ENCODE assay signal across 10 cellular contexts in genomic region chr7:111090834-111091233, GRCh38. TPM values are rescaled to one million over a fixed set of nuclear protein-coding genes. Genes with fewer than 3 reads are reported as not detected.
DNase-seq lines count a peak whose midpoint lies in the region; ATAC-seq, FAIRE-seq and TF ChIP-seq lines count a peak whose summit lies in the region.
"Had no signal": no experiment of that assay in that cellular context is flagged by ENCODE, and none has a peak within 500 bp of the region (broad histone marks: within the 10 kb centered on the region; RNA-seq: fewer than 3 reads in every experiment).

LRRN3 (plus strand) TSS chr7:111091127; CDS start chr7:111122773, 31,646 bp downstream.

- H3K9ac ChIP-seq in HepG2 (ENCODE audit: insufficient read depth, low read depth, low read length) = no peak within 1 kb of the TSS

- H3K27me3 ChIP-seq in right lobe of liver (no peaks in the 10 kb centered on the region), HepG2 (ENCODE audit: control insufficient read depth in 1 of 2, insufficient read depth in 2 of 2, low read length in 2 of 2) (no peaks in the 10 kb centered on the region)

- no TSS peak for BruUV-seq in HepG2 (replicated peaks; lab: Mats Ljungman, UMichigan)

- TF ChIP-seq CTCF in right lobe of liver (IDR thresholded peaks at IDR 0.05) (no peak), HepG2 (CRISPR knock-in tag; IDR thresholded peaks at IDR 0.05) (no peak), omental fat pad (IDR thresholded peaks at IDR 0.05) (no peak)

- no peak within 1 kb of the TSS for H3K27ac ChIP-seq in right lobe of liver
- no peak within 1 kb of the TSS for H3K27ac ChIP-seq in HepG2 (ENCODE audit: extremely low read length, insufficient read depth, low read length)
- H3K27ac ChIP-seq: C4-2B, VCaP had no signal

- no peak within 1 kb of the TSS for H3K4me2 ChIP-seq in HepG2 (ENCODE audit: low read depth, low read length)

- no peaks in the 10 kb centered on the region for H4K20me1 ChIP-seq in HepG2 (ENCODE audit: insufficient read depth, low read length)

- TF ChIP-seq POLR2A in right lobe of liver (IDR thresholded peaks at IDR 0.05) (no peak), HepG2 (IDR thresholded peaks at IDR 0.05; ENCODE audit: insufficient read depth in 1 of 2, low read depth in 2 of 2, low read length in 2 of 2) (no peak)

- TF ChIP-seq EP300 in HepG2 (IDR thresholded peaks at IDR 0.05; ENCODE audit: low read depth in 2 of 2, low read length in 2 of 2) = no peak
- no peak for TF ChIP-seq EP300 in HepG2 (CRISPR knock-in tag; IDR thresholded peaks at IDR 0.05; ENCODE audit: borderline replicate concordance)

- peak; percentile 47 to 69 (median 53) for ATAC-seq in right lobe of liver
- no peak for ATAC-seq in HepG2
- ATAC-seq in omental fat pad (ENCODE audit: low FRiP score) = peak; percentile 90
- ATAC-seq in esophagus mucosa = no peak
- no peak for ATAC-seq in HG02763 (IDR thresholded peaks at IDR 0.05; ENCODE audit: unreplicated experiment)

- H2AFZ ChIP-seq in HepG2 (ENCODE audit: low read length) = no peak within 1 kb of the TSS

- no peak for TF ChIP-seq RAD21 in HepG2 (CRISPR knock-in tag; IDR thresholded peaks at IDR 0.05)

- intact Hi-C loops in right lobe of liver (cut with DNase I) = no loop called here
- intact Hi-C loops in HepG2 (cut with micrococcal nuclease; ENCODE audit: unreplicated experiment) = loop anchor here (1.0 to 10.0 kb wide), 4 partner anchors 256 to 644 kb away; partner anchors contain the start of gene IMMP2L

- no peaks in the 10 kb centered on the region for H3K79me2 ChIP-seq in HepG2 (ENCODE audit: insufficient read depth, low read length)

- H3K36me3 ChIP-seq in right lobe of liver (no peaks in the 10 kb centered on the region), HepG2 (replicated peaks in 1 of 2; ENCODE audit: control insufficient read depth in 1 of 2, insufficient read depth in 2 of 2, low read length in 2 of 2) (no peaks in the 10 kb centered on the region)

- H3K4me3 ChIP-seq in right lobe of liver (peak within 1 kb of the TSS in 1 of 3 donors; percentile 6), HepG2 (replicated peaks in 1 of 3; ENCODE audit: insufficient read depth in 1 of 3, low read depth in 2 of 3, low read length in 3 of 3) (no peak within 1 kb of the TSS)

- in situ Hi-C loops in HepG2 (cut with HindIII; ENCODE audit: extremely low pct_ligation_motif_present, low pct_unique_long_range_greater_than_20kb) = loop anchor here (5.0 to 25.0 kb wide), 3 partner anchors 396 to 1004 kb away; no protein-coding TSS in a partner anchor

- CTCF ChIA-PET in HepG2 (lab: Yijun Ruan, JAX; ENCODE audit: low intra/inter-chr PET ratio, low total read pairs) = interaction anchor here (1.0 kb wide), 1 partner anchor 639 kb away, joined by 3 read pairs; no protein-coding TSS in a partner anchor

- peak in 1 of 3 donors; percentile 44 for DNase-seq in right lobe of liver
- DNase-seq in HepG2 (ENCODE audit: low spot score) = no peak
- peak; percentile 66 for DNase-seq in activated CD8-positive, alpha-beta memory T cell treated with anti-CD3 and anti-CD28 coated beads, Interleukin-2, amount 50 U/mL, for 48 hours
- peak; percentile 56 for DNase-seq in fibroblast of peridontal ligament (ENCODE audit: extremely low read depth)
- DNase-seq in omental fat pad (ENCODE audit: low spot score) = no peak
- DNase-seq in GF-D8 (lab: John Stamatoyannopoulos, UW) = no peak

- H3K9me3 ChIP-seq in right lobe of liver (no peaks in the 10 kb centered on the region), HepG2 (ENCODE audit: low read length) (no peaks in the 10 kb centered on the region)

- POLR2A ChIA-PET in HepG2 (lab: Yijun Ruan, JAX) = no interaction called here

- no peaks in the 10 kb centered on the region for H3K4me1 ChIP-seq in right lobe of liver
- no peaks in the 10 kb centered on the region for H3K4me1 ChIP-seq in HepG2 (ENCODE audit: insufficient read depth, low read length)

- no peak for FAIRE-seq in HepG2 (lab: Jason Lieb, UNC)

- WGBS in right lobe of liver (ENCODE audit: insufficient coverage, low coverage, low lambda C conversion rate, missing lambda C conversion rate) = 69% methylated on average over 4 of the region's 5 CpGs
- WGBS in HepG2 (ENCODE audit: low lambda C conversion rate) = 28% methylated on average over 3 of the region's 5 CpGs

TF ChIP-seq in HepG2, 621 proteins besides CTCF, POLR2A, EP300 and RAD21:
- no peak for TF ChIP-seq FOXC1 (CRISPR knock-in tag; IDR thresholded peaks at IDR 0.05; ENCODE audit: borderline replicate concordance)
- no peak for TF ChIP-seq TOPORS (CRISPR knock-in tag; IDR thresholded peaks at IDR 0.05)
- TF ChIP-seq ZNF597 (CRISPR knock-in tag; IDR thresholded peaks at IDR 0.05) = no peak

RNA-seq across cellular contexts. Expression of gene LRRN3, which starts in this region (rescaled TPM):
- total RNA-seq in right lobe of liver (under 1 TPM in 4 of 6 experiments, not detected in 2; 0.19 to 0.31 (median 0.22) TPM), HepG2 (2016; rRNA removed; fragmentation: Illumina TruSeq; extraction: Trizol) (0.07 TPM in 1 of 2 replicates, not detected in the other), omental fat pad (1 to 10 TPM; 1.7 to 5.3 (median 2.7) TPM), esophagus mucosa (not detected)
- not detected in 2 replicates for total RNA-seq in HepG2 (2016; cell fraction: cytosol; rRNA removed; fragmentation: Illumina TruSeq; extraction: Trizol; ENCODE audit: low read depth)
- total RNA-seq in HepG2 (2016; cell fraction: insoluble cytoplasmic fraction; rRNA removed; fragmentation: Illumina TruSeq; extraction: Trizol) = not detected in 2 replicates
- total RNA-seq in HepG2 (2016; cell fraction: membrane; rRNA removed; fragmentation: Illumina TruSeq; extraction: Trizol) = not detected in 2 replicates
- not detected in 2 replicates for total RNA-seq in HepG2 (2016; cell fraction: nucleus; rRNA removed; fragmentation: Illumina TruSeq; extraction: Trizol)
- not detected in 2 replicates for polyA plus RNA-seq in HepG2 (2011; rRNA removed)
- polyA plus RNA-seq in HepG2 (2011; cell fraction: cytosol; rRNA removed) = not detected in 2 replicates
- not detected in 2 replicates for polyA plus RNA-seq in HepG2 (2011; cell fraction: nucleus; rRNA removed)
- not detected in 2 replicates for polyA plus RNA-seq in HepG2 (2012)
- polyA plus RNA-seq in HepG2 (2016; cell fraction: cytosol; fragmentation: Illumina TruSeq; extraction: Trizol; ENCODE audit: low read depth) = not detected in 2 replicates
- polyA plus RNA-seq in HepG2 (2016; cell fraction: insoluble cytoplasmic fraction; fragmentation: Illumina TruSeq; extraction: Trizol; ENCODE audit: low read depth) = not detected in 2 replicates
- polyA plus RNA-seq in HepG2 (2016; cell fraction: membrane; fragmentation: Illumina TruSeq; extraction: Trizol; ENCODE audit: low read depth) = not detected in 2 replicates
- not detected in 2 replicates for polyA plus RNA-seq in HepG2 (2016; cell fraction: nucleus; fragmentation: Illumina TruSeq; extraction: Trizol; ENCODE audit: insufficient read depth, low read depth)
- polyA minus RNA-seq in HepG2 (2011; rRNA and poly(A)+ RNA removed; ENCODE audit: low replicate concordance) = not detected in 2 replicates
- polyA minus RNA-seq in HepG2 (2011; cell fraction: cytosol; rRNA and poly(A)+ RNA removed) = not detected in 2 replicates
- 0.26 TPM in 1 of 2 replicates, not detected in the other for polyA minus RNA-seq in HepG2 (2011; cell fraction: nucleus; rRNA and poly(A)+ RNA removed)

Comparison
In these comparisons a context has a peak if more than half of its experiments do, and no peak if none do; other contexts are left out.
1. Peak in ATAC-seq in right lobe of liver; RNA of the gene not detected or under 1 TPM.
2. DNase-seq: peak in activated CD8-positive, alpha-beta memory T cell treated with anti-CD3 and anti-CD28 coated beads, Interleukin-2, amount 50 U/mL, for 48 hours (single experiment) and fibroblast of peridontal ligament (single experiment); none in HepG2 (single experiment), omental fat pad (single experiment) and GF-D8 (single experiment).